15 cellular contexts compared by ENCODE assay signal in genomic region chr1:84583648-84584047, GRCh38. TPM values are rescaled to one million over a fixed set of nuclear protein-coding genes. Genes with fewer than 3 reads are reported as not detected.
DNase-seq lines count a peak whose midpoint lies in the region; ATAC-seq and TF ChIP-seq lines count a peak whose summit lies in the region.
"Had no signal": no experiment of that assay in that cellular context is flagged by ENCODE, and none has a peak within 500 bp of the region (broad histone marks: within the 10 kb centered on the region; RNA-seq: fewer than 3 reads in every experiment).

No MANE protein-coding gene starts in this region.

- H3K27ac ChIP-seq in PC-9: no peak overlapping the region
- no peak overlapping the region for H3K27ac ChIP-seq in CD4-positive, alpha-beta memory T cell (ENCODE audit: low read depth, low read length)
- H3K27ac ChIP-seq: HL-60 had no signal

- DNase-seq in PC-9 (no peak), foreskin melanocyte (peak; percentile 70), retina (peak; percentile 68), SW 1271 (lab: John Stamatoyannopoulos, UW) (no peak), KG1 (lab: John Stamatoyannopoulos, UW) (no peak), NCI-H2196 treated with DMSO at 0.1 percent for 48 hours (lab: John Stamatoyannopoulos, UW; ENCODE audit: unreplicated experiment) (no peak)
- no peak for DNase-seq in CD4-positive, alpha-beta memory T cell
- DNase-seq: activated CD4-positive, CD25-positive, alpha-beta regulatory T cell; C1 segment of cervical spinal cord; hypothalamus; posterior cingulate gyrus; stimulated activated CD4-positive, alpha-beta T cell treated with anti-CD3 and anti-CD28 coated beads, Interleukin-4, amount 100 ng/mL, for 24 hours; stimulated activated naive CD4-positive, alpha-beta T cell treated with Interleukin-2 at 50 U/mL for 16 hours had no signal

- H3K9me3 ChIP-seq in PC-9 (ENCODE audit: insufficient read depth, low read depth): no peaks in the 10 kb centered on the region
- no peaks in the 10 kb centered on the region for H3K9me3 ChIP-seq in CD4-positive, alpha-beta memory T cell (ENCODE audit: control insufficient read depth in 1 of 2, low read length in 2 of 2)

- H3K4me1 ChIP-seq in PC-9 (replicated peaks; ENCODE audit: insufficient read depth): peaks cover 8% of the 10 kb centered on the region; the same call in 1 of the 2 replicates
- no peaks in the 10 kb centered on the region for H3K4me1 ChIP-seq in CD4-positive, alpha-beta memory T cell (ENCODE audit: insufficient read depth, low read length)

- H3K9me3 Mint-ChIP-seq in CD4-positive, alpha-beta memory T cell: no peaks in the 10 kb centered on the region

- CTCF ChIA-PET in PC-9 (lab: Charles Lee): no interaction called here
- CTCF ChIA-PET in CD4-positive, alpha-beta memory T cell (lab: Charles Lee; ENCODE audit: partially characterized antibody): no interaction called here

- TF ChIP-seq CTCF in PC-9 (conservative IDR thresholded peaks at IDR 0.05): no peak

- no peaks in the 10 kb centered on the region for H3K27me3 ChIP-seq in PC-9 (ENCODE audit: insufficient read depth, low read depth)
- H3K27me3 ChIP-seq in CD4-positive, alpha-beta memory T cell (ENCODE audit: insufficient read depth, low read length): no peaks in the 10 kb centered on the region

- H3K36me3 ChIP-seq in PC-9 (ENCODE audit: low read depth): no peaks in the 10 kb centered on the region
- H3K36me3 ChIP-seq in CD4-positive, alpha-beta memory T cell (ENCODE audit: insufficient read depth, low read length): no peaks in the 10 kb centered on the region

- no TSS peak for BruUV-seq in PC-9 (replicated peaks; lab: Mats Ljungman, UMichigan)

- ATAC-seq in GM21825 (IDR thresholded peaks at IDR 0.05; ENCODE audit: unreplicated experiment): peak; percentile 22

- peaks cover 2 to 3% of the 10 kb centered on the region in 2 donors for H3K27me3 Mint-ChIP-seq in CD4-positive, alpha-beta memory T cell

- no peaks in the 10 kb centered on the region for H3K79me2 ChIP-seq in PC-9 (ENCODE audit: low read depth)

- H3K4me3 Mint-ChIP-seq in CD4-positive, alpha-beta memory T cell: no peak overlapping the region

- no peak overlapping the region for H2AFZ ChIP-seq in PC-9

- intact Hi-C loops in PC-9 (cut with micrococcal nuclease; ENCODE audit: unreplicated experiment): no loop called here
- intact Hi-C loops in CD4-positive, alpha-beta memory T cell (cut with micrococcal nuclease): no loop called here

- H3K4me1 Mint-ChIP-seq in CD4-positive, alpha-beta memory T cell: no peaks in the 10 kb centered on the region

- H3F3A ChIP-seq in PC-9 (ENCODE audit: insufficient read depth, low read depth): no peaks in the 10 kb centered on the region; the same call in 1 of the 2 replicates

- no peaks in the 10 kb centered on the region for H3K36me3 Mint-ChIP-seq in CD4-positive, alpha-beta memory T cell

- 0 out of 2 replicates have a peak overlapping the region, but pooled peaks have one; percentile 20 for H3K4me2 ChIP-seq in PC-9

- POLR2A ChIA-PET in PC-9 (lab: Charles Lee; ENCODE audit: unreplicated experiment): no interaction called here
- POLR2A ChIA-PET in CD4-positive, alpha-beta memory T cell (lab: Charles Lee; ENCODE audit: partially characterized antibody): no interaction called here

- no peak overlapping the region for H3K27ac Mint-ChIP-seq in CD4-positive, alpha-beta memory T cell

- no peaks in the 10 kb centered on the region for H4K20me1 ChIP-seq in PC-9 (ENCODE audit: insufficient read depth)

- no peak overlapping the region for H3K4me3 ChIP-seq in PC-9
- no peak overlapping the region for H3K4me3 ChIP-seq in CD4-positive, alpha-beta memory T cell (ENCODE audit: low read length in 2 of 2)

- H3K9me2 ChIP-seq in PC-9 (ENCODE audit: insufficient read depth): no peaks in the 10 kb centered on the region

RNA-seq across cellular contexts. Expression of gene CTBS, which starts 9.4 kb away (rescaled TPM):
- total RNA-seq in PC-9 (2021): 17.5 and 20.2 TPM in 2 replicates
- 10 to 100 TPM; 17.4 to 18.2 TPM for total RNA-seq in CD4-positive, alpha-beta memory T cell
- polyA plus RNA-seq in CD4-positive, alpha-beta memory T cell: 10 to 100 TPM; 21.7 to 25.4 TPM

Comparison
In these comparisons a context has a peak if more than half of its experiments do, and no peak if none do; other contexts are left out.
1. DNase-seq: peak in foreskin melanocyte (single experiment) and retina (single experiment); none in PC-9 (0 of 2), SW 1271 (0 of 2), CD4-positive, alpha-beta memory T cell (0 of 5), KG1 (single experiment) and NCI-H2196 treated with DMSO at 0.1 percent for 48 hours (single experiment).